Comparison of ENCODE assay signal across 35 cellular contexts in the genomic region with DNA sequence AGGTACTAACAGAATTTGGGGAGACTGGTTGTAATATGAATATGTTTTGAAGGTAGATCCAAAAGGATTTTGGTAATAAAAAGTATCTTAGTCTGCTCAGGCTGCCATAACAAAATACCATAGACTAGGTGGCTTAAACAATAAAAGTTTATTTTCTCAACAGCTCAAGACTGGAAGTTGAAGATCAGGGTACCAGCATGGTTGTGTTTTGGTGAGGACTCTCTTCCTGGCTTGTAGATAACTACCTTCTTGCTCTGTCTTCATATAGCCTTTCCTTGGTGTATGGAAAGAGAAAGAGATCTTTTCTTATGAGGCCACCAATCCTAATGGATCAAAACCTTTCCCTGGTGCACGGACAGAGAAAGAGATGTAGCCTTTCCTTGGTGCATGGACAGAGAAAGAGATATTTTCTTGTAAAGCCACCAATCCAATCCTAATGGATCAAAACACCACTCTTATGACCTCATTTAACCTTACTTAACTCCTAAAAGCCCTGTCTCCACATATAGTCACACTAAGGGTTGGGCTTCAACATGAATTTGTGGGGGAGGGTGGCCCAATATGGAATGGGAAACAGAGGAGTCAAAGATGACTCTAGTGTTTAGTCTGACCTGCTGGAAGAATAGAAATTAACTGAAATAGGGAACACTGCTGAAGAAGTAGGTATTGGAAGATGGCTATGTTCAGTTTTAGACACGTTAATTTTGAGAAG.
"Had no signal": no experiment of that assay in that cellular context is flagged by ENCODE, and none has a peak within 500 bp of the region (broad histone marks: within the 10 kb centered on the region; RNA-seq: fewer than 3 reads in every experiment).

No MANE protein-coding gene starts in this region.

- FAIRE-seq: astrocyte, frontal cortex had no signal

- DNase-seq: activated B cell treated with CpG ODN at 0.5 μM for 24 hours; activated CD4-positive, alpha-beta memory T cell treated with anti-CD3 and anti-CD28 coated beads for 36 hours; activated CD4-positive, alpha-beta T cell treated with anti-CD3 and anti-CD28 coated beads for 36 hours; activated CD4-positive, alpha-beta T cell treated with anti-CD3 and anti-CD28 coated beads, Interleukin-2, amount 10 ng/mL, durations not matched to agents 24 days and 14 days; activated CD4-positive, CD25-positive, alpha-beta regulatory T cell treated with anti-CD3 and anti-CD28 coated beads, Interleukin-2, amount 50 U/mL, for 72 hours; activated CD8-positive, alpha-beta memory T cell treated with anti-CD3 and anti-CD28 coated beads, Interleukin-2, amount 10 ng/mL, durations not matched to agents 7 days and 5 days; activated CD8-positive, alpha-beta memory T cell treated with anti-CD3 and anti-CD28 coated beads, Interleukin-2, amount 50 U/mL, for 4 hours; activated CD8-positive, alpha-beta T cell treated with anti-CD3 and anti-CD28 coated beads, Interleukin-2, amount 10 ng/mL, durations not matched to agents 7 days and 5 days; activated effector memory CD4-positive, alpha-beta T cell treated with anti-CD3 and anti-CD28 coated beads, Interleukin-2, amount 50 U/mL, for 16 hours; activated naive CD4-positive, alpha-beta T cell; activated naive CD4-positive, alpha-beta T cell treated with anti-CD3 and anti-CD28 coated beads, Interleukin-2, amount 10 ng/mL, durations not matched to agents 7 days and 5 days; activated naive CD8-positive, alpha-beta T cell treated with anti-CD3 and anti-CD28 coated beads, Interleukin-2, amount 10 ng/mL, durations not matched to agents 7 days and 5 days; activated T-cell treated with anti-CD3 and anti-CD28 coated beads, Interleukin-2, amount 50 U/mL, for 1 hour; activated T-cell treated with anti-CD3 and anti-CD28 coated beads, Interleukin-2, amount 50 U/mL, for 48 hours; amniotic stem cell; anterior cingulate cortex; caudate nucleus; cerebellar nuclear complex; colonic mucosa; dorsolateral prefrontal cortex; effector memory CD4-positive, alpha-beta T cell; endodermal cell; foreskin fibroblast; head of caudate nucleus; T-helper 1 cell; T-helper 17 cell; T1000; WERI-Rb-1 had no signal

- H3K4me1 ChIP-seq: colonic mucosa had no signal

- H3K36me3 Mint-ChIP-seq: activated CD8-positive, alpha-beta memory T cell treated with anti-CD3 and anti-CD28 coated beads, Interleukin-2, amount 10 ng/mL, durations not matched to agents 7 days and 5 days; activated naive CD4-positive, alpha-beta T cell treated with anti-CD3 and anti-CD28 coated beads, Interleukin-2, amount 10 ng/mL, durations not matched to agents 7 days and 5 days; activated naive CD8-positive, alpha-beta T cell treated with anti-CD3 and anti-CD28 coated beads, Interleukin-2, amount 10 ng/mL, durations not matched to agents 7 days and 5 days had no signal

- H3K4me3 ChIP-seq: colonic mucosa, dorsolateral prefrontal cortex had no signal

- H3K27ac ChIP-seq: colonic mucosa, WERI-Rb-1 had no signal

- H3K4me3 Mint-ChIP-seq: activated B cell treated with CpG ODN at 0.5 μM for 24 hours; activated CD4-positive, alpha-beta memory T cell treated with anti-CD3 and anti-CD28 coated beads for 36 hours; activated CD4-positive, alpha-beta T cell treated with anti-CD3 and anti-CD28 coated beads for 36 hours; activated CD4-positive, alpha-beta T cell treated with anti-CD3 and anti-CD28 coated beads, Interleukin-2, amount 10 ng/mL, durations not matched to agents 24 days and 14 days; activated CD8-positive, alpha-beta memory T cell treated with anti-CD3 and anti-CD28 coated beads, Interleukin-2, amount 10 ng/mL, durations not matched to agents 7 days and 5 days; activated CD8-positive, alpha-beta T cell treated with anti-CD3 and anti-CD28 coated beads, Interleukin-2, amount 10 ng/mL, durations not matched to agents 7 days and 5 days; activated naive CD4-positive, alpha-beta T cell treated with anti-CD3 and anti-CD28 coated beads, Interleukin-2, amount 10 ng/mL, durations not matched to agents 7 days and 5 days; activated naive CD8-positive, alpha-beta T cell treated with anti-CD3 and anti-CD28 coated beads, Interleukin-2, amount 10 ng/mL, durations not matched to agents 7 days and 5 days; activated T-helper 1 cell treated with anti-CD3 and anti-CD28 coated beads, Interleukin-12 subunit alpha, Interleukin-12 subunit beta, Interleukin-2, Interleukin-4 antibody, amounts not matched to agents 30 ng/mL and 10 ng/mL and 1 ng/mL, durations not matched to agents 14 hours and 24 hours and 36 hours; endodermal cell; T-helper 17 cell; T-helper 2 cell treated with Interferon-gamma antibody and Interleukin-4, amounts not matched to agents 5 μg/mL and 100 μg/mL, for 36 hours had no signal

- H3K27me3 Mint-ChIP-seq: activated B cell treated with CpG ODN at 0.5 μM for 24 hours; activated CD4-positive, alpha-beta memory T cell treated with anti-CD3 and anti-CD28 coated beads for 36 hours; activated CD4-positive, alpha-beta T cell treated with anti-CD3 and anti-CD28 coated beads for 36 hours; activated naive CD4-positive, alpha-beta T cell treated with anti-CD3 and anti-CD28 coated beads, Interleukin-2, amount 10 ng/mL, durations not matched to agents 7 days and 5 days had no signal

- H3K36me3 ChIP-seq: colonic mucosa, WERI-Rb-1 had no signal

- H3K27me3 ChIP-seq: colonic mucosa, dorsolateral prefrontal cortex had no signal

- H3K9me3 Mint-ChIP-seq: activated B cell treated with CpG ODN at 0.5 μM for 24 hours; activated CD4-positive, alpha-beta memory T cell treated with anti-CD3 and anti-CD28 coated beads for 36 hours; activated CD4-positive, alpha-beta T cell treated with anti-CD3 and anti-CD28 coated beads, Interleukin-2, amount 10 ng/mL, durations not matched to agents 24 days and 14 days; activated naive CD4-positive, alpha-beta T cell treated with anti-CD3 and anti-CD28 coated beads, Interleukin-2, amount 10 ng/mL, durations not matched to agents 7 days and 5 days; activated naive CD4-positive, alpha-beta T cell treated with anti-CD3 and anti-CD28 coated beads, Interleukin-2, amount 50 U/mL, for 72 hours; activated T-helper 1 cell treated with anti-CD3 and anti-CD28 coated beads, Interleukin-12 subunit alpha, Interleukin-12 subunit beta, Interleukin-2, Interleukin-4 antibody, amounts not matched to agents 30 ng/mL and 10 ng/mL and 1 ng/mL, durations not matched to agents 14 hours and 24 hours and 36 hours; activated T-helper 2 cell treated with anti-CD3 and anti-CD28 coated beads, Interferon-gamma antibody, Interleukin-2, Interleukin-4, amounts not matched to agents 10 μg/mL and 5 μg/mL and 100 μg/mL, durations not matched to agents 14 hours and 24 hours and 36 hours; endodermal cell; T-helper 2 cell treated with Interferon-gamma antibody and Interleukin-4, amounts not matched to agents 5 μg/mL and 100 μg/mL, for 36 hours had no signal

- ATAC-seq: activated CD4-positive, alpha-beta T cell treated with anti-CD3 and anti-CD28 coated beads for 36 hours; activated CD8-positive, alpha-beta memory T cell treated with anti-CD3 and anti-CD28 coated beads, Interleukin-2, amount 10 ng/mL, durations not matched to agents 7 days and 5 days; activated CD8-positive, alpha-beta T cell treated with anti-CD3 and anti-CD28 coated beads, Interleukin-2, amount 10 ng/mL, durations not matched to agents 7 days and 5 days; activated naive CD4-positive, alpha-beta T cell treated with anti-CD3 and anti-CD28 coated beads, Interleukin-2, amount 50 U/mL, for 72 hours; esophagus mucosa; T-helper 17 cell had no signal

- H3K9me3 ChIP-seq: colonic mucosa had no signal

- H3K27ac Mint-ChIP-seq: activated B cell treated with CpG ODN at 0.5 μM for 24 hours; activated CD4-positive, alpha-beta memory T cell treated with anti-CD3 and anti-CD28 coated beads for 36 hours; activated CD4-positive, alpha-beta T cell treated with anti-CD3 and anti-CD28 coated beads for 36 hours; activated CD4-positive, alpha-beta T cell treated with anti-CD3 and anti-CD28 coated beads, Interleukin-2, amount 10 ng/mL, durations not matched to agents 24 days and 14 days; activated CD8-positive, alpha-beta memory T cell treated with anti-CD3 and anti-CD28 coated beads, Interleukin-2, amount 10 ng/mL, durations not matched to agents 7 days and 5 days; activated CD8-positive, alpha-beta T cell treated with anti-CD3 and anti-CD28 coated beads, Interleukin-2, amount 10 ng/mL, durations not matched to agents 7 days and 5 days; activated naive CD4-positive, alpha-beta T cell treated with anti-CD3 and anti-CD28 coated beads, Interleukin-2, amount 10 ng/mL, durations not matched to agents 7 days and 5 days; activated naive CD4-positive, alpha-beta T cell treated with anti-CD3 and anti-CD28 coated beads, Interleukin-2, amount 50 U/mL, for 72 hours; activated naive CD8-positive, alpha-beta T cell treated with anti-CD3 and anti-CD28 coated beads, Interleukin-2, amount 10 ng/mL, durations not matched to agents 7 days and 5 days; activated T-helper 1 cell treated with anti-CD3 and anti-CD28 coated beads, Interleukin-12 subunit alpha, Interleukin-12 subunit beta, Interleukin-2, Interleukin-4 antibody, amounts not matched to agents 30 ng/mL and 10 ng/mL and 1 ng/mL, durations not matched to agents 14 hours and 24 hours and 36 hours; activated T-helper 2 cell treated with anti-CD3 and anti-CD28 coated beads, Interferon-gamma antibody, Interleukin-2, Interleukin-4, amounts not matched to agents 10 μg/mL and 5 μg/mL and 100 μg/mL, durations not matched to agents 14 hours and 24 hours and 36 hours; endodermal cell; T-helper 17 cell; T-helper 2 cell treated with Interferon-gamma antibody and Interleukin-4, amounts not matched to agents 5 μg/mL and 100 μg/mL, for 36 hours had no signal
